16 cellular contexts compared by ENCODE assay signal in the genomic region with DNA sequence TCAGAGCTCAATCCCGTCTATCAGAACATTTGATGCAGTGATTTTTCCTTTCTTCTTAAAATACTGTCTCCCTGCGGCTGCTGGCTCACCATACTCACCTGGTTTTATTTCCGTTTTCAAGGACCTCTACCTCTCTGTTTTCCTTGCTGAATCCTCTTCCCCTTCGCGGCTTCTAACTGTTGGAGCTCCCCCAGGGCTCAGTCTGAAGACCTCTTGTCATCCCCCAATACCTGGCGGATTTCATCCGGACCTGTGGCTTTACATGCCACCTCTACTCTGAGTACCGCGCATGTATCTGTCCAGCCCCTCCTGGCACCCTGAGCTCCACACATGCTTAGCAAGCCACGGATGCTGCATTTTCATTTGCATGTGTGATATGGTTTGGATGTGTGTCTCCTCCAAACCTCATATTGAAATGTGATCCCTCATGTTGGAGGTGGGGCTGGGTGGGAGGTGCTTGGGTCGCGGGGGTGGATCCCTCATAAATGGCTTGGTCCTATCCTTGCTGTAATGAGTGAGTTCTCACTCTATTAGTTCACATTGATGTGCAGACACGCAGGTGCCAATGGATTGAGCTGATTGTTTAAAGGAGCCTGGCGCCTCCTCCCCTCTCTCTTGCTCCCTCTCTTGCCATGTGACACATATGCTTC.
"Had no signal": no experiment of that assay in that cellular context is flagged by ENCODE, and none has a peak within 500 bp of the region (broad histone marks: within the 10 kb centered on the region; RNA-seq: fewer than 3 reads in every experiment).

No MANE protein-coding gene starts in this region.

- H3K4me3 ChIP-seq: ascending aorta, stomach, testis, upper lobe of left lung had no signal

- H3K27ac ChIP-seq: ascending aorta, epithelial cell of prostate, stomach, testis, upper lobe of left lung had no signal

- H3K4me1 ChIP-seq: ascending aorta, stomach, testis, upper lobe of left lung had no signal

- H3K27me3 ChIP-seq: ascending aorta, testis, upper lobe of left lung had no signal

- H3K36me3 ChIP-seq: ascending aorta, stomach, upper lobe of left lung had no signal

- H3K9me3 ChIP-seq: ascending aorta, stomach, testis, upper lobe of left lung had no signal

- DNase-seq: activated naive CD4-positive, alpha-beta T cell treated with anti-CD3 and anti-CD28 coated beads for 36 hours; activated T-cell treated with anti-CD3 and anti-CD28 coated beads for 4 hours; dermis blood vessel endothelial cell; effector memory CD8-positive, alpha-beta T cell; head of caudate nucleus; islet precursor cell; mammary epithelial cell; naive B cell; stimulated activated CD4-positive, alpha-beta T cell treated with anti-CD3 and anti-CD28 coated beads, Interleukin-1b, Interleukin-23, amount 100 ng/mL, for 48 hours; stomach; testis; upper lobe of left lung had no signal

- ATAC-seq: activated T-helper 17 cell treated with anti-CD3 and anti-CD28 coated beads, Interleukin-2, amount 50 U/mL, for 72 hours; effector memory CD8-positive, alpha-beta T cell; left lobe of liver had no signal
